Comparison of ENCODE assay signal across 8 cellular contexts in the genomic region with DNA sequence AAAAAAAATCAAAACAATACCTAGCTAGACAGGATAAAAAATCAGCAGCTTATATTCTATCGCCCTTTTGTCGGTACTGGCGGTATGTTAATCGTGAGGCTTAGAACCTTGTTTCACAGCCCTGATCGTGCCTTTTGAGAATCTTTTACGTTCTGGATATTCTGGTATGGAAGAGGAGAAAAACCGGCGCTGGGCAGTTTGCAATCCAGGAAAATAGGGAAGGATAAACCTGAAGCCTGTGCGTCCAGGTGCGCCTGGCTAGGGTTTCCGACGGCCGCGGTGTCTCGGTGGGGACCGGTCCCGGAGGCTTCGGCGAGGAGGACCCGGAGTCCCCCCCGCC. TPM values are rescaled to one million over a fixed set of nuclear protein-coding genes. Genes with fewer than 3 reads are reported as not detected.
DNase-seq lines count a peak whose midpoint lies in the region; ATAC-seq and TF ChIP-seq lines count a peak whose summit lies in the region.

No MANE protein-coding gene starts in this region.

- H3K27ac ChIP-seq in BLaER1, result no peak overlapping the region
- no peak overlapping the region for H3K27ac ChIP-seq in KMS-11
- no peak overlapping the region for H3K27ac ChIP-seq in endodermal cell (ENCODE audit: low read depth, low read length)

- WGBS in endodermal cell (ENCODE audit: insufficient coverage in 1 of 2, insufficient read length in 1 of 2), 2 experiments, result 9 to 29% methylated on average over 4 to 21 of the region's 21 CpGs

- H2AFZ ChIP-seq in KMS-11 (ENCODE audit: low read depth) (peak overlapping the region; percentile 50), neuron (ENCODE audit: low read depth, low read length) (peak overlapping the region; percentile 70)

- H3K27ac Mint-ChIP-seq in endodermal cell, result no peak overlapping the region

- no peaks in the 10 kb centered on the region for H4K20me1 ChIP-seq in BLaER1
- H4K20me1 ChIP-seq in KMS-11 (ENCODE audit: insufficient read depth), result no peaks in the 10 kb centered on the region

- no peak for DNase-seq in endodermal cell
- DNase-seq in dedifferentiated amniotic fluid mesenchymal stem cell (ENCODE audit: extremely low spot score), result no peak
- no peak for DNase-seq in effector CD4-positive, alpha-beta T cell
- no peak for DNase-seq in SHP77 treated with DMSO at 0.1 percent for 48 hours (lab: John Stamatoyannopoulos, UW)

- H3K27me3 ChIP-seq in BLaER1 (peaks cover 60% of the 10 kb centered on the region), KMS-11 (ENCODE audit: insufficient read depth, low read depth) (peaks cover 25% of the 10 kb centered on the region; the same call in 1 of the 2 replicates), endodermal cell (ENCODE audit: control insufficient read depth, insufficient read depth, low read length, poor library complexity, severe bottlenecking) (peaks cover 79% of the 10 kb centered on the region), neuron (ENCODE audit: insufficient read depth, low read length) (peaks cover 72% of the 10 kb centered on the region)

- H3K4me1 Mint-ChIP-seq in endodermal cell, result peaks cover 3% of the 10 kb centered on the region

- no peaks in the 10 kb centered on the region for H3K36me3 Mint-ChIP-seq in endodermal cell (ENCODE audit: low read depth)

- no peaks in the 10 kb centered on the region for H3K79me2 ChIP-seq in KMS-11 (ENCODE audit: insufficient read depth, low read depth)

- H3K36me3 ChIP-seq in BLaER1 (no peaks in the 10 kb centered on the region), KMS-11 (ENCODE audit: insufficient read depth) (no peaks in the 10 kb centered on the region), endodermal cell (ENCODE audit: control insufficient read depth, insufficient read depth, low read length) (no peaks in the 10 kb centered on the region), neuron (ENCODE audit: insufficient read depth, low read length) (no peaks in the 10 kb centered on the region)

- H3K4me1 ChIP-seq in BLaER1 (peaks cover 9% of the 10 kb centered on the region; the same call in 1 of the 2 replicates), KMS-11 (ENCODE audit: low read depth, poor library complexity, severe bottlenecking) (no peaks in the 10 kb centered on the region), endodermal cell (ENCODE audit: control insufficient read depth, insufficient read depth, low read length) (no peaks in the 10 kb centered on the region), neuron (ENCODE audit: insufficient read depth, low read length) (peaks cover 4% of the 10 kb centered on the region)

- peaks cover 16% of the 10 kb centered on the region for H3K9me3 ChIP-seq in BLaER1
- no peaks in the 10 kb centered on the region for H3K9me3 ChIP-seq in endodermal cell (ENCODE audit: control insufficient read depth, low read length)
- no peaks in the 10 kb centered on the region for H3K9me3 ChIP-seq in neuron (ENCODE audit: low read length)

- peaks cover 88% of the 10 kb centered on the region for H3K27me3 Mint-ChIP-seq in endodermal cell (ENCODE audit: insufficient read depth)

- H3K4me3 Mint-ChIP-seq in endodermal cell, result peak overlapping the region; percentile 56

- peak overlapping the region; percentile 58 for H3K4me3 ChIP-seq in BLaER1
- H3K4me3 ChIP-seq in KMS-11 (IDR thresholded peaks at IDR 0.05; ENCODE audit: insufficient read depth, low read depth, low read length), result no peak overlapping the region
- peak overlapping the region; percentile 77 for H3K4me3 ChIP-seq in endodermal cell (ENCODE audit: low read length)
- peak overlapping the region; percentile 48 for H3K4me3 ChIP-seq in neuron (ENCODE audit: low read length)

- H3K9ac ChIP-seq in BLaER1 (no peak overlapping the region), KMS-11 (no peak overlapping the region), endodermal cell (ENCODE audit: extremely low read depth, low read length, poor library complexity, severe bottlenecking) (no peak overlapping the region)

- H3K4me2 ChIP-seq in BLaER1 (peak overlapping the region; percentile 67), KMS-11 (peak overlapping the region; percentile 18; the same call in 1 of the 2 replicates)

- H3K9me3 Mint-ChIP-seq in endodermal cell, result no peaks in the 10 kb centered on the region

- ATAC-seq in HG03045 (IDR thresholded peaks at IDR 0.05; ENCODE audit: unreplicated experiment), result no peak

- TF ChIP-seq CTCF in KMS-11 (conservative IDR thresholded peaks at IDR 0.05; ENCODE audit: low read depth, low read length) (no peak), endodermal cell (conservative IDR thresholded peaks at IDR 0.05) (no peak)

RNA-seq across cellular contexts. Expression of gene SYPL2, which starts 0.3 kb away (rescaled TPM):
- total RNA-seq in endodermal cell, result under 1 TPM in 1 of 2 donors, not detected in 1; 0.64 TPM
- polyA plus RNA-seq in endodermal cell (2013, experiment 1 of 2), result 0.25 TPM
- 0.08 TPM for polyA plus RNA-seq in endodermal cell (2013, experiment 2 of 2)

RNA-seq across cellular contexts. Expression of gene ATXN7L2, which starts 17.6 kb away (rescaled TPM):
- 1 to 10 TPM; 5.1 to 6.1 TPM for total RNA-seq in endodermal cell
- 13.4 TPM for polyA plus RNA-seq in endodermal cell (2013, experiment 1 of 2)
- polyA plus RNA-seq in endodermal cell (2013, experiment 2 of 2), result 9.5 TPM

RNA-seq across cellular contexts. Expression of gene CYB561D1, which starts 27.8 kb away (rescaled TPM):
- 1 to 10 TPM; 4.8 to 6.5 TPM for total RNA-seq in endodermal cell
- polyA plus RNA-seq in endodermal cell (2013, experiment 1 of 2), result 6.7 TPM
- 6.3 TPM for polyA plus RNA-seq in endodermal cell (2013, experiment 2 of 2)

RNA-seq across cellular contexts. Expression of gene PSMA5, which starts 39.8 kb away (rescaled TPM):
- total RNA-seq in endodermal cell, result 100 to 1,000 TPM; 117 to 122 TPM
- 64.3 TPM for polyA plus RNA-seq in endodermal cell (2013, experiment 1 of 2)
- polyA plus RNA-seq in endodermal cell (2013, experiment 2 of 2), result 64.0 TPM

RNA-seq across cellular contexts. Expression of gene AMIGO1, which starts 43.5 kb away (rescaled TPM):
- total RNA-seq in endodermal cell, result 1 to 10 TPM; 2.4 to 2.7 TPM
- 5.0 TPM for polyA plus RNA-seq in endodermal cell (2013, experiment 1 of 2)
- 4.6 TPM for polyA plus RNA-seq in endodermal cell (2013, experiment 2 of 2)
